Comparison of ENCODE assay signal across 8 cellular contexts in the genomic region with DNA sequence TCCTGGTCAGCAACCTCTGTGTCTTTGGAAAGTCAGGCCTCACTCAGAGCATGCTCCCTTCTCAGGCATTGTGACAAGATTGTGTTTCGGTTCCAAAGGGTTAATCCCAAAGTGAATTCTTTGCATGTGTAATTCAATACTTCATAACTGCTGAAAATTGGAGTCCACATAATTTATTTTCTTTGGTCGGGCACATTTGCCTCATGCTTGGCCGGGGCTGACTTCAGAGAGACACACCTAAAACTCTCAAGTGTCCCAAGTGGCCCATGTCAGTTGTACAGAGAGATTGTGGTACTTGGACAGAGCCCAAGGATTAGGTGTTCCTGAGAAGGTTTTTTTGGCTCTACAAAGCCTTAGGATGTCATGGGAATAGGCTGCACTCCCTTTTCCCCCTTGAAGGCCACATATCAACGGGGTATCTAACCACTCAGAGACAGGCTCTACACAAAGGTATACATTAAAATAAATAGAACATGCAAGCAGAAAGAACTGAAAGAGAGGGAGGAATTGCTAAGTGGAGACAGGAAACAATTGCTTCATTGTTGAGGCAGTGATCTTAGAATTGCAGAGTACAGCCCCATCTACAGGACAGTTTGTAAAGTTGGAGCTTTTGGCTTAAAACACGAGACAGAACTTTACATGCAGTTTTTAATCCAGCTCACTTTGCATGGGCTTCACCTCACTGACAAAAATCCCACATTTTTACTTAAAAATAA.
DNase-seq lines count a peak whose midpoint lies in the region; ATAC-seq, FAIRE-seq and TF ChIP-seq lines count a peak whose summit lies in the region.

No MANE protein-coding gene starts in this region.

- H3K4me3 ChIP-seq in bronchial epithelial cell (ENCODE audit: low read depth, low read length), result no peak overlapping the region
- no peak overlapping the region for H3K4me3 ChIP-seq in testis

- no peaks in the 10 kb centered on the region for H3K36me3 ChIP-seq in bronchial epithelial cell (ENCODE audit: control insufficient read depth, insufficient read depth, low read length)
- no peaks in the 10 kb centered on the region for H3K36me3 ChIP-seq in testis (ENCODE audit: low read depth, missing control alignments)

- no peak for TF ChIP-seq POLR2A in testis (IDR thresholded peaks at IDR 0.05)

- WGBS in testis, 2 donors, result 24 to 31% methylated on average over 5 of the region's 5 CpGs

- H3K27me3 ChIP-seq in bronchial epithelial cell (ENCODE audit: control insufficient read depth, insufficient read depth, low read length), result no peaks in the 10 kb centered on the region
- H3K27me3 ChIP-seq in layer of hippocampus (ENCODE audit: control insufficient read depth, insufficient read depth, low read length), result no peaks in the 10 kb centered on the region
- no peaks in the 10 kb centered on the region for H3K27me3 ChIP-seq in testis

- H3K27ac ChIP-seq in layer of hippocampus (ENCODE audit: low read depth, low read length) (peak overlapping the region; percentile 54), testis (peak overlapping the region in 1 of 2 donors; percentile 50)

- FAIRE-seq in bronchial epithelial cell (lab: Jason Lieb, UNC), result no peak

- DNase-seq in COLO829 (ENCODE audit: low spot score) (peak; percentile 91), NCI-H774 (lab: John Stamatoyannopoulos, UW) (peak; percentile 21), bronchial epithelial cell (ENCODE audit: low read depth) (peak; percentile 82), testis (no peak), T-helper 9 cell (no peak)

- H3K9me3 ChIP-seq in testis, result no peaks in the 10 kb centered on the region

- TF ChIP-seq CTCF in bronchial epithelial cell (IDR thresholded peaks at IDR 0.05; ENCODE audit: insufficient read depth, low read length, severe bottlenecking) (peak; percentile 76), testis (IDR thresholded peaks at IDR 0.05) (peak; percentile 25 to 68 (median 67))

- H3K4me1 ChIP-seq in testis, result peaks cover 13% of the 10 kb centered on the region

- ATAC-seq in GM19455 (IDR thresholded peaks at IDR 0.05; ENCODE audit: unreplicated experiment), result peak; percentile 38
- ATAC-seq in HG03457 (IDR thresholded peaks at IDR 0.05; ENCODE audit: unreplicated experiment), result peak; percentile 22

- intact Hi-C loops in testis (cut with DNase I; ENCODE audit: low total_unique reads), result loop anchor here (10.0 kb wide), 1 partner anchor 1227 kb away; a partner anchor contains a TSS

Comparison
In these comparisons a context has a peak if more than half of its experiments do, and no peak if none do; other contexts are left out.
1. DNase-seq: peak in COLO829 (single experiment), NCI-H774 (single experiment) and bronchial epithelial cell (single experiment); none in testis (single experiment) and T-helper 9 cell (single experiment).